Comparison of ENCODE assay signal across 13 cellular contexts in genomic region chr15:68275165-68275746, GRCh38. TPM values are rescaled to one million over a fixed set of nuclear protein-coding genes. Genes with fewer than 3 reads are reported as not detected.
DNase-seq lines count a peak whose midpoint lies in the region; ATAC-seq and TF ChIP-seq lines count a peak whose summit lies in the region.
"Had no signal": no experiment of that assay in that cellular context is flagged by ENCODE, and none has a peak within 500 bp of the region (broad histone marks: within the 10 kb centered on the region; RNA-seq: fewer than 3 reads in every experiment).

No MANE protein-coding gene starts in this region.

- intact Hi-C loops in esophagus squamous epithelium (cut with DNase I), result no loop called here

- H3K4me1 Mint-ChIP-seq in CD4-positive, CD25-positive, alpha-beta regulatory T cell, result peaks cover 7 to 34% (median 22%) of the 10 kb centered on the region in 4 donors
- H3K4me1 Mint-ChIP-seq in osteocyte (ENCODE audit: unreplicated experiment), result peaks cover 53% of the 10 kb centered on the region

- no peaks in the 10 kb centered on the region for H3K36me3 ChIP-seq in CD4-positive, CD25-positive, alpha-beta regulatory T cell (ENCODE audit: control insufficient read depth, insufficient read depth, low read length)
- no peaks in the 10 kb centered on the region for H3K36me3 ChIP-seq in esophagus squamous epithelium

- H3K36me3 Mint-ChIP-seq in CD4-positive, CD25-positive, alpha-beta regulatory T cell, result peaks cover 6% of the 10 kb centered on the region
- H3K36me3 Mint-ChIP-seq in osteocyte (ENCODE audit: unreplicated experiment), result peaks cover 7% of the 10 kb centered on the region

- H3K4me3 ChIP-seq in CD4-positive, CD25-positive, alpha-beta regulatory T cell (ENCODE audit: low read depth, low read length), result no peak overlapping the region
- H3K4me3 ChIP-seq in esophagus squamous epithelium, result no peak overlapping the region

- H3K9me3 ChIP-seq in CD4-positive, CD25-positive, alpha-beta regulatory T cell (ENCODE audit: control insufficient read depth in 2 of 2, low read length in 2 of 2), result no peaks in the 10 kb centered on the region
- no peaks in the 10 kb centered on the region for H3K9me3 ChIP-seq in esophagus squamous epithelium

- no peaks in the 10 kb centered on the region for H3K27me3 ChIP-seq in CD4-positive, CD25-positive, alpha-beta regulatory T cell (ENCODE audit: control insufficient read depth, insufficient read depth, low read length)
- H3K27me3 ChIP-seq in esophagus squamous epithelium, result no peaks in the 10 kb centered on the region

- H3K4me1 ChIP-seq in CD4-positive, CD25-positive, alpha-beta regulatory T cell (ENCODE audit: control insufficient read depth, insufficient read depth, low read length, poor library complexity, severe bottlenecking), result peaks cover 19% of the 10 kb centered on the region
- H3K4me1 ChIP-seq in esophagus squamous epithelium, result peaks cover 32 to 79% (median 40%) of the 10 kb centered on the region in 3 donors

- peak overlapping the region in 3 of 4 donors; percentile 28 to 95 (median 41) for H3K4me3 Mint-ChIP-seq in CD4-positive, CD25-positive, alpha-beta regulatory T cell
- H3K4me3 Mint-ChIP-seq in osteocyte (ENCODE audit: unreplicated experiment), result no peak overlapping the region
- H3K4me3 Mint-ChIP-seq: stimulated activated effector memory CD8-positive, alpha-beta T cell treated with anti-CD3 and anti-CD28 coated beads, Interleukin-12 subunit alpha, Interleukin-12 subunit beta, amount 100 ng/mL, for 72 hours had no signal

- TF ChIP-seq POLR2A in esophagus squamous epithelium (IDR thresholded peaks at IDR 0.05), result no peak

- no peak overlapping the region for H3K27ac ChIP-seq in CD4-positive, CD25-positive, alpha-beta regulatory T cell (ENCODE audit: insufficient read depth, low read length, poor library complexity, severe bottlenecking)
- H3K27ac ChIP-seq in esophagus squamous epithelium, result peak overlapping the region; percentile 23 to 100 (median 99)

- DNase-seq in CD4-positive, CD25-positive, alpha-beta regulatory T cell, result no peak
- DNase-seq in NCI-H2029 treated with DMSO at 0.1 percent for 48 hours (lab: John Stamatoyannopoulos, UW), result peak; percentile 43
- no peak for DNase-seq in esophagus squamous epithelium (lab: John Stamatoyannopoulos, UW)
- DNase-seq in osteocyte (ENCODE audit: extremely low spot score, unreplicated experiment), result no peak
- DNase-seq in NCI-H345 treated with DMSO at 0.1 percent for 48 hours (lab: John Stamatoyannopoulos, UW; ENCODE audit: unreplicated experiment), result no peak
- no peak for DNase-seq in mesenteric fat pad (ENCODE audit: low spot score)
- no peak for DNase-seq in activated CD4-positive, alpha-beta T cell treated with anti-CD3 and anti-CD28 coated beads for 4 hours
- no peak for DNase-seq in NCI-H146 treated with DMSO at 0.1 percent for 48 hours (lab: John Stamatoyannopoulos, UW; ENCODE audit: unreplicated experiment)
- DNase-seq: COR-L47; midbrain; NCI-H1694 treated with DMSO at 0.1 percent for 48 hours; stimulated activated CD4-positive, alpha-beta T cell treated with anti-CD3 and anti-CD28 coated beads, Interleukin-15, amount 100 ng/mL, for 24 hours had no signal

- H3K27me3 Mint-ChIP-seq in CD4-positive, CD25-positive, alpha-beta regulatory T cell, result no peaks in the 10 kb centered on the region
- H3K27me3 Mint-ChIP-seq in osteocyte (ENCODE audit: unreplicated experiment), result no peaks in the 10 kb centered on the region

- WGBS in esophagus squamous epithelium, 2 donors, result 64 to 83% methylated on average over 2 to 3 of the region's 3 CpGs

- H3K9me3 Mint-ChIP-seq in CD4-positive, CD25-positive, alpha-beta regulatory T cell, result no peaks in the 10 kb centered on the region
- no peaks in the 10 kb centered on the region for H3K9me3 Mint-ChIP-seq in osteocyte (ENCODE audit: unreplicated experiment)
- H3K9me3 Mint-ChIP-seq: stimulated activated effector memory CD8-positive, alpha-beta T cell treated with anti-CD3 and anti-CD28 coated beads, Interleukin-12 subunit alpha, Interleukin-12 subunit beta, amount 100 ng/mL, for 72 hours had no signal

- H3K27ac Mint-ChIP-seq in CD4-positive, CD25-positive, alpha-beta regulatory T cell, result peak overlapping the region in 1 of 3 donors; percentile 74
- H3K27ac Mint-ChIP-seq in osteocyte (ENCODE audit: unreplicated experiment), result peak overlapping the region; percentile 66
- H3K27ac Mint-ChIP-seq: stimulated activated effector memory CD8-positive, alpha-beta T cell treated with anti-CD3 and anti-CD28 coated beads, Interleukin-12 subunit alpha, Interleukin-12 subunit beta, amount 100 ng/mL, for 72 hours had no signal

- no peak for ATAC-seq in CD4-positive, CD25-positive, alpha-beta regulatory T cell (ENCODE audit: low read depth in 2 of 2)
- ATAC-seq: stimulated activated effector memory CD8-positive, alpha-beta T cell treated with anti-CD3 and anti-CD28 coated beads, Interleukin-12 subunit alpha, Interleukin-12 subunit beta, amount 100 ng/mL, for 72 hours had no signal

- no peak for TF ChIP-seq CTCF in esophagus squamous epithelium (IDR thresholded peaks at IDR 0.05)
- TF ChIP-seq CTCF in osteocyte (IDR thresholded peaks at IDR 0.05), result no peak

RNA-seq across cellular contexts. Expression of gene FEM1B, which starts 2.3 kb away (rescaled TPM):
- total RNA-seq in CD4-positive, CD25-positive, alpha-beta regulatory T cell, result 55.2 TPM
- polyA plus RNA-seq in CD4-positive, CD25-positive, alpha-beta regulatory T cell, result 10 to 100 TPM; 15.7 to 27.1 (median 16.9) TPM
- 10 to 100 TPM; 32.3 to 64.4 (median 46.8) TPM for total RNA-seq in esophagus squamous epithelium
- 71.1 and 71.5 TPM in 2 replicates for total RNA-seq in osteocyte
- 48.7 TPM for total RNA-seq in mesenteric fat pad

RNA-seq across cellular contexts. Expression of gene CLN6, which starts 45.7 kb away (rescaled TPM):
- 14.2 TPM for total RNA-seq in CD4-positive, CD25-positive, alpha-beta regulatory T cell
- 1 to 10 TPM; 1.4 to 1.9 (median 1.5) TPM for polyA plus RNA-seq in CD4-positive, CD25-positive, alpha-beta regulatory T cell
- total RNA-seq in esophagus squamous epithelium (10 to 100 TPM; 13.2 to 30.8 (median 24.4) TPM), osteocyte (18.7 and 20.5 TPM in 2 replicates), mesenteric fat pad (24.7 TPM)
